8 cellular contexts compared by ENCODE assay signal in genomic region chr19:12890787-12891552, GRCh38. TPM values are rescaled to one million over a fixed set of nuclear protein-coding genes. Genes with fewer than 3 reads are reported as not detected.
DNase-seq lines count a peak whose midpoint lies in the region; ATAC-seq, FAIRE-seq and TF ChIP-seq lines count a peak whose summit lies in the region.

Gene GCDH (plus strand): TSS chr19:12891160. CDS start chr19:12891305, 145 bp downstream.

- peak within 1 kb of the TSS; percentile 72 to 95 (median 95) for H3K4me3 ChIP-seq in keratinocyte (ENCODE audit: control insufficient read depth in 2 of 3, extremely low read depth in 1 of 3, insufficient read depth in 2 of 3, low read depth in 1 of 3, low read length in 3 of 3)

- H3K9me3 ChIP-seq in keratinocyte (ENCODE audit: control insufficient read depth, low read depth, low read length), result no peaks in the 10 kb centered on the region

- FAIRE-seq in keratinocyte (lab: Jason Lieb, UNC), result peak; percentile 91

- no peaks in the 10 kb centered on the region for H3K9me3 Mint-ChIP-seq in chondrocyte (ENCODE audit: low read depth)

- H3K4me3 Mint-ChIP-seq in chondrocyte (ENCODE audit: unreplicated experiment), result peak within 1 kb of the TSS; percentile 95

- dilution Hi-C loops in keratinocyte (cut with MboI; ENCODE audit: extremely low pct_ligation_motif_present, low sequenced_read_pairs), result no loop called here

- peak within 1 kb of the TSS; percentile 83 for H3K4me2 ChIP-seq in keratinocyte (ENCODE audit: control insufficient read depth, extremely low read depth, insufficient read depth, low read depth, low read length)

- peak within 1 kb of the TSS; percentile 89 for H3K27ac Mint-ChIP-seq in chondrocyte (ENCODE audit: unreplicated experiment)

- H3K4me1 ChIP-seq in keratinocyte (ENCODE audit: control insufficient read depth, extremely low read depth, insufficient read depth, low read length), result peaks cover 7% of the 10 kb centered on the region

- no peaks in the 10 kb centered on the region for H3K27me3 ChIP-seq in keratinocyte (ENCODE audit: control insufficient read depth, extremely low read depth, insufficient read depth, low read length)

- H3K9me1 ChIP-seq in keratinocyte (ENCODE audit: control insufficient read depth, extremely low read depth, insufficient read depth, low read length), result no peaks in the 10 kb centered on the region

- DNase-seq in AG20443 (ENCODE audit: low spot score) (peak; percentile 97), NCI-H510A treated with DMSO at 0.1 percent for 48 hours (lab: John Stamatoyannopoulos, UW) (peak; percentile 98), chondrocyte (ENCODE audit: low spot score) (peak; percentile 99), keratinocyte (ENCODE audit: low read depth, low spot score) (peak; percentile 95)
- peak; percentile 93 to 95 for DNase-seq in activated CD4-positive, alpha-beta T cell treated with anti-CD3 and anti-CD28 coated beads for 24 hours (ENCODE audit: low read depth in 2 of 2)
- DNase-seq in stimulated activated CD4-positive, alpha-beta T cell treated with anti-CD3 and anti-CD28 coated beads, Interleukin-15, amount 100 ng/mL, for 1 hour (ENCODE audit: low read depth in 1 of 2, low spot score in 1 of 2), result peak; percentile 82 to 89

- no peaks in the 10 kb centered on the region for H4K20me1 ChIP-seq in keratinocyte (ENCODE audit: control insufficient read depth, extremely low read depth, insufficient read depth, low read length)

- peaks cover 4 to 16% of the 10 kb centered on the region in 2 experiments for H3K36me3 ChIP-seq in keratinocyte (ENCODE audit: control insufficient read depth in 2 of 2, extremely low read depth in 1 of 2, insufficient read depth in 2 of 2, low read length in 2 of 2)

- H2AFZ ChIP-seq in keratinocyte (ENCODE audit: control insufficient read depth, low read length), result peak within 1 kb of the TSS; percentile 90

- peaks cover 24% of the 10 kb centered on the region for H3K4me1 Mint-ChIP-seq in chondrocyte (ENCODE audit: low read depth)

- H3K36me3 Mint-ChIP-seq in chondrocyte (ENCODE audit: low read depth), result peaks cover 3% of the 10 kb centered on the region

- H3K27ac ChIP-seq in keratinocyte (ENCODE audit: control insufficient read depth, insufficient read depth, low read length), result peak within 1 kb of the TSS; percentile 80

- peak; percentile 94 for ATAC-seq in GM19043 (IDR thresholded peaks at IDR 0.05; ENCODE audit: low read depth, unreplicated experiment)
- peak; percentile 84 for ATAC-seq in HG03378 (IDR thresholded peaks at IDR 0.05; ENCODE audit: unreplicated experiment)

- H3K79me2 ChIP-seq in keratinocyte (ENCODE audit: control insufficient read depth, insufficient read depth, low read length), result peaks cover 10% of the 10 kb centered on the region

- peak within 1 kb of the TSS; percentile 77 for H3K9ac ChIP-seq in keratinocyte (ENCODE audit: control insufficient read depth, extremely low read depth, insufficient read depth, low read length)

- TF ChIP-seq CTCF in chondrocyte (IDR thresholded peaks at IDR 0.05) (no peak), keratinocyte (optimal IDR thresholded peaks at IDR 0.05 in 1 of 3, IDR thresholded peaks at IDR 0.05 in 1 of 3, conservative IDR thresholded peaks at IDR 0.05 in 1 of 3; ENCODE audit: extremely low read depth in 1 of 3, insufficient read depth in 2 of 3, low read length in 3 of 3) (no peak)

- H3K27me3 Mint-ChIP-seq in chondrocyte (ENCODE audit: low read depth), result peaks cover 7% of the 10 kb centered on the region

RNA-seq across cellular contexts. Expression of gene GCDH, which starts in this region (rescaled TPM):
- 13.2 to 21.3 TPM (median 14.4 TPM) in 3 replicates for total RNA-seq in chondrocyte
- polyA plus RNA-seq in keratinocyte, result 9.9 to 16.8 TPM (median 11.5 TPM) in 3 replicates
- 6.5 TPM for polyA plus RNA-seq in keratinocyte (2011; ENCODE audit: low read depth)
- 8.2 and 17.7 TPM in 2 replicates for polyA plus RNA-seq in keratinocyte (2011; cell fraction: cytosol; rRNA removed)
- polyA plus RNA-seq in keratinocyte (2011; cell fraction: nucleus; rRNA removed), result 17.5 and 18.0 TPM in 2 replicates
- 8.5 and 20.3 TPM in 2 replicates for polyA plus RNA-seq in keratinocyte (2012; ENCODE audit: low replicate concordance)
- 9.1 to 19.6 TPM (median 12.8 TPM) in 3 replicates for polyA minus RNA-seq in keratinocyte
- 13.8 TPM for polyA minus RNA-seq in keratinocyte (2011; cell fraction: cytosol; rRNA and poly(A)+ RNA removed)
- polyA minus RNA-seq in keratinocyte (2011; cell fraction: nucleus; rRNA and poly(A)+ RNA removed), result 7.6 and 9.6 TPM in 2 replicates

Comparison
In these comparisons a context has a peak if more than half of its experiments do, and no peak if none do; other contexts are left out.
1. Peak in every context shown above with its lines: DNase-seq, ATAC-seq, H3K4me3 ChIP-seq and H3K27ac ChIP-seq.